ENCODE assay signal across 8 cellular contexts in genomic region chr2:20093263-20094141, GRCh38. TPM values are rescaled to one million over a fixed set of nuclear protein-coding genes. Genes with fewer than 3 reads are reported as not detected.
A peak's percentile ranks its signal among the peaks of the same experiment; 100 is the strongest.
DNase-seq lines count a peak whose midpoint lies in the region; ATAC-seq and TF ChIP-seq lines count a peak whose summit lies in the region.

No MANE protein-coding gene starts in this region.

- H3K27ac ChIP-seq in lower lobe of right lung (no peak overlapping the region), dorsolateral prefrontal cortex (no peak overlapping the region)

- ATAC-seq in lower lobe of right lung (peak in 1 of 2 donors; percentile 32), GM19467 (IDR thresholded peaks at IDR 0.05; ENCODE audit: unreplicated experiment) (no peak)

- no peaks in the 10 kb centered on the region for H3K4me1 ChIP-seq in lower lobe of right lung

- intact Hi-C loops in lower lobe of right lung (cut with DNase I) = no loop called here
- intact Hi-C loops in dorsolateral prefrontal cortex (cut with DNase I) = no loop called here

- no peaks in the 10 kb centered on the region for H3K9me3 ChIP-seq in lower lobe of right lung

- peak; percentile 76 for TF ChIP-seq CTCF in cardiac fibroblast (IDR thresholded peaks at IDR 0.05; ENCODE audit: low read depth, low read length)
- TF ChIP-seq CTCF in lower lobe of right lung (IDR thresholded peaks at IDR 0.05) = peak; percentile 38
- peak in 22 of 56 donors; percentile 5 to 41 (median 20) for TF ChIP-seq CTCF in dorsolateral prefrontal cortex (IDR thresholded peaks at IDR 0.05 in 54 of 56, conservative IDR thresholded peaks at IDR 0.05 in 2 of 56; ENCODE audit: low read depth in 1 of 56, partially characterized antibody in 56 of 56)

- DNase-seq in DMS79 treated with DMSO at 0.1 percent for 48 hours (lab: John Stamatoyannopoulos, UW) (peak; percentile 6), DMS79 (lab: John Stamatoyannopoulos, UW) (no peak), NCI-H345 (lab: John Stamatoyannopoulos, UW) (peak; percentile 51), cardiac fibroblast (ENCODE audit: low read depth in 2 of 2) (peak; percentile 89 to 90), lower lobe of right lung (no peak), dorsolateral prefrontal cortex (no peak), cortex of kidney (lab: John Stamatoyannopoulos, UW) (no peak)

- H3K27me3 ChIP-seq in lower lobe of right lung (ENCODE audit: low read depth) = peaks cover 4% of the 10 kb centered on the region
- H3K27me3 ChIP-seq in dorsolateral prefrontal cortex = peaks cover 0 to 18% (median 0%) of the 10 kb centered on the region in 45 donors

- H3K4me3 ChIP-seq in cardiac fibroblast (replicated peaks in 1 of 2; ENCODE audit: low read depth in 2 of 2, low read length in 2 of 2) (no peak overlapping the region), lower lobe of right lung (no peak overlapping the region), dorsolateral prefrontal cortex (no peak overlapping the region)

- no peaks in the 10 kb centered on the region for H3K36me3 ChIP-seq in lower lobe of right lung

RNA-seq across cellular contexts. Expression of gene LAPTM4A, which starts 42.1 kb away (rescaled TPM):
- total RNA-seq in lower lobe of right lung = 223 TPM
- 100 to 1,000 TPM in 2 of 120 experiments, 10 to 100 TPM in 118; 41.8 to 105 (median 65.3) TPM for total RNA-seq in dorsolateral prefrontal cortex

Comparison
In these comparisons a context has a peak if more than half of its experiments do, and no peak if none do; other contexts are left out.
1. DNase-seq: peak in DMS79 treated with DMSO at 0.1 percent for 48 hours (single experiment), NCI-H345 (single experiment) and cardiac fibroblast (2 of 2); none in DMS79 (single experiment), lower lobe of right lung (single experiment), dorsolateral prefrontal cortex (0 of 10) and cortex of kidney (single experiment).